In the genomic region with DNA sequence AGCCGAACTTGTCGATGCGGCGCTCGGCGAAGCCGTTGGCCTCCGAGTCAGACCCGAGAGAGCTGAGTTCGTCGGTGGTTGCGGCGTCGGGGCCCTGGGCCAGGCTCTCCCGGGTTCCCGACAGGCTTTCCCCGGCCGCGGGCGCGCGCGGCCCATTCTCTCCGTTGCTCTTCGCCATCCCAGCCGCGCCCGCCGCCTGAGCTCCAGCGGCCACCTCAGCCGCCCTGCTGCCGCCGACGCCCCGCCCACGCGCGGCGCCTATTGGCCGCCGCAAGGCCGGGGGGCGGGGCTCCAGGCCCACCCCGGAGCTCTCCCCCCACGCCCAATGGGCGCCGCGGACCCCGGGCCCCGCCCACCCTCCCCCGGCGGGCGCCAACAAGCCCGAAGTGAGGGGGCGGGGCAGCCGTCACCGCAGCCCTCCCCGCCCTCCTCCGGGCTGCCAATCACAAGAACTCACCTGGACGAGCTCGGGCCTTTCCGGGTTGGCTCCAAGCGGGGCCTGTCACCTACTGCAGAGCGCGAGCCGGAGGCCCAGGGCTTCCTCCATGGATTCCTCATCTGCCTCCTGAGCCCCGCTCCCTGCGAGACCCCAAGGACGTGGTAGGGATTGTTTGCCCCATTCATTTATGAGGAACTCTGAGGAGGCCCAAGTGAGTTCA, we compare ENCODE assay signal across 8 cellular contexts. TPM values are rescaled to one million over a fixed set of nuclear protein-coding genes. Genes with fewer than 3 reads are reported as not detected.
A peak's percentile ranks its signal among the peaks of the same experiment; 100 is the strongest.
DNase-seq lines count a peak whose midpoint lies in the region; ATAC-seq and TF ChIP-seq lines count a peak whose summit lies in the region.

A gene with protein sequence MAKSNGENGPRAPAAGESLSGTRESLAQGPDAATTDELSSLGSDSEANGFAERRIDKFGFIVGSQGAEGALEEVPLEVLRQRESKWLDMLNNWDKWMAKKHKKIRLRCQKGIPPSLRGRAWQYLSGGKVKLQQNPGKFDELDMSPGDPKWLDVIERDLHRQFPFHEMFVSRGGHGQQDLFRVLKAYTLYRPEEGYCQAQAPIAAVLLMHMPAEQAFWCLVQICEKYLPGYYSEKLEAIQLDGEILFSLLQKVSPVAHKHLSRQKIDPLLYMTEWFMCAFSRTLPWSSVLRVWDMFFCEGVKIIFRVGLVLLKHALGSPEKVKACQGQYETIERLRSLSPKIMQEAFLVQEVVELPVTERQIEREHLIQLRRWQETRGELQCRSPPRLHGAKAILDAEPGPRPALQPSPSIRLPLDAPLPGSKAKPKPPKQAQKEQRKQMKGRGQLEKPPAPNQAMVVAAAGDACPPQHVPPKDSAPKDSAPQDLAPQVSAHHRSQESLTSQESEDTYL (minus strand): TSS at position 238 of the 659 bp plus-strand sequence. CDS start 60 bp downstream, at position 178.

- DNase-seq in DMS 273 treated with DMSO at 0.1 percent for 48 hours (lab: John Stamatoyannopoulos, UW) (peak; percentile 32), OCI-LY7 (ENCODE audit: low spot score) (peak; percentile 96), activated T-cell treated with anti-CD3 and anti-CD28 coated beads for 48 hours (ENCODE audit: low read depth) (peak; percentile 94), epithelial cell of proximal tubule (ENCODE audit: low read depth) (no peak), mucosa of descending colon (peak; percentile 96 to 97 (median 96))
- DNase-seq in stimulated activated CD8-positive, alpha-beta memory T cell treated with anti-CD3 and anti-CD28 coated beads, Interleukin-4, amount 100 ng/mL, for 1 hour (ENCODE audit: low read depth in 2 of 2, low spot score in 1 of 2), result peak; percentile 80 to 86

- H3K4me1 Mint-ChIP-seq in IgD-negative memory B cell, result peaks cover 24 to 39% (median 36%) of the 10 kb centered on the region in 3 donors

- intact Hi-C loops in OCI-LY7 (cut with micrococcal nuclease; ENCODE audit: unreplicated experiment), result loop anchor here (1.0 to 2.0 kb wide), 3 partner anchors 22 to 60 kb away; a partner anchor contains a TSS
- intact Hi-C loops in mucosa of descending colon (cut with DNase I, micrococcal nuclease), result no loop called here

- H3K36me3 Mint-ChIP-seq in IgD-negative memory B cell, result peaks cover 4% of the 10 kb centered on the region

- H3K4me1 ChIP-seq in OCI-LY7 (ENCODE audit: insufficient read depth, low read length, poor library complexity, severe bottlenecking) (peaks cover 33% of the 10 kb centered on the region), mucosa of descending colon (ENCODE audit: low read depth) (peaks cover 33% of the 10 kb centered on the region)

- H3K27me3 Mint-ChIP-seq in IgD-negative memory B cell, result no peaks in the 10 kb centered on the region

- no peaks in the 10 kb centered on the region for H3K9me3 Mint-ChIP-seq in IgD-negative memory B cell

- TF ChIP-seq CTCF in OCI-LY7 (conservative IDR thresholded peaks at IDR 0.05; ENCODE audit: low read length) (no peak), epithelial cell of proximal tubule (conservative IDR thresholded peaks at IDR 0.05; ENCODE audit: low read depth, low read length) (no peak), mucosa of descending colon (IDR thresholded peaks at IDR 0.05) (no peak)

- H3K4me3 ChIP-seq in OCI-LY7 (ENCODE audit: low read depth, low read length, poor library complexity, severe bottlenecking), result peak within 1 kb of the TSS; percentile 90
- peak within 1 kb of the TSS; percentile 74 for H3K4me3 ChIP-seq in epithelial cell of proximal tubule (ENCODE audit: low read depth, low read length)
- peak within 1 kb of the TSS; percentile 75 for H3K4me3 ChIP-seq in mucosa of descending colon

- no peaks in the 10 kb centered on the region for H4K20me1 ChIP-seq in OCI-LY7 (ENCODE audit: insufficient read depth, low read length)

- H3K4me3 Mint-ChIP-seq in IgD-negative memory B cell, result peak within 1 kb of the TSS; percentile 84 to 96 (median 90)

- CTCF ChIA-PET in OCI-LY7 (lab: Charles Lee; ENCODE audit: unreplicated experiment), result interaction anchor here (1.7 kb wide), 1 partner anchor 39 kb away, joined by 5 read pairs; no protein-coding TSS in a partner anchor

- ATAC-seq in GM21529 (IDR thresholded peaks at IDR 0.05; ENCODE audit: unreplicated experiment) (peak; percentile 89), mucosa of descending colon (peak; percentile 93)

- no peaks in the 10 kb centered on the region for H3K9me2 ChIP-seq in OCI-LY7 (ENCODE audit: insufficient read depth, low read length)

- no TSS peak for BruUV-seq in OCI-LY7 (replicated peaks; lab: Mats Ljungman, UMichigan)

- H2AFZ ChIP-seq in OCI-LY7 (ENCODE audit: low read length), result peak within 1 kb of the TSS; percentile 40; the same call in 1 of the 2 replicates

- POLR2A ChIA-PET in OCI-LY7 (lab: Charles Lee), result interaction anchor here (0.7 to 2.7 kb wide), 8 partner anchors 17 to 108 kb away, joined by 3 to 22 read pairs (median 4); a partner anchor contains a TSS

- H3K9me3 ChIP-seq in OCI-LY7 (ENCODE audit: low read length), result no peaks in the 10 kb centered on the region
- H3K9me3 ChIP-seq in mucosa of descending colon, result no peaks in the 10 kb centered on the region

- peak within 1 kb of the TSS; percentile 90 to 95 (median 92) for H3K27ac Mint-ChIP-seq in IgD-negative memory B cell

- H3K36me3 ChIP-seq in OCI-LY7 (ENCODE audit: insufficient read depth, low read length) (peaks cover 19% of the 10 kb centered on the region; the same call in 1 of the 2 replicates), mucosa of descending colon (ENCODE audit: low read depth) (no peaks in the 10 kb centered on the region)

- H3K79me2 ChIP-seq in OCI-LY7 (ENCODE audit: insufficient read depth, low read depth, low read length), result no peaks in the 10 kb centered on the region

- peak within 1 kb of the TSS; percentile 79 for H3K4me2 ChIP-seq in OCI-LY7 (ENCODE audit: low read length)

- H3K27ac ChIP-seq in OCI-LY7 (ENCODE audit: low read depth, low read length, poor library complexity, severe bottlenecking), result peak within 1 kb of the TSS; percentile 33

RNA-seq across cellular contexts. Expression of the gene that starts here (rescaled TPM):
- 44.0 TPM for polyA plus RNA-seq in IgD-negative memory B cell
- total RNA-seq in OCI-LY7 (2014; rRNA removed; shearing (Covaris generic)), result 15.1 and 15.9 TPM in 2 replicates
- 16.2 and 22.5 TPM in 2 replicates for total RNA-seq in OCI-LY7 (2022)
- 15.5 and 22.9 TPM in 2 replicates for total RNA-seq in epithelial cell of proximal tubule
- total RNA-seq in mucosa of descending colon, result 10 to 100 TPM; 29.7 to 41.4 (median 32.2) TPM
